ENCODE assay signal across 19 cellular contexts in genomic region chr6:131004387-131004755, GRCh38. TPM values are rescaled to one million over a fixed set of nuclear protein-coding genes. Genes with fewer than 3 reads are reported as not detected.
DNase-seq lines count a peak whose midpoint lies in the region; ATAC-seq and TF ChIP-seq lines count a peak whose summit lies in the region.
"Had no signal": no experiment of that assay in that cellular context is flagged by ENCODE, and none has a peak within 500 bp of the region (broad histone marks: within the 10 kb centered on the region; RNA-seq: fewer than 3 reads in every experiment).

No MANE protein-coding gene starts in this region.

- intact Hi-C loops in left ventricle myocardium inferior (cut with micrococcal nuclease): no loop called here
- intact Hi-C loops in cardiac septum (cut with DNase I): no loop called here
- intact Hi-C loops in posterior vena cava (cut with DNase I): no loop called here
- intact Hi-C loops in Right ventricle myocardium inferior (cut with DNase I): loop anchor here (5.0 kb wide), 2 partner anchors 37 to 58 kb away; partner anchors contain the start of gene EPB41L2

- no peak overlapping the region for H2BK120ac ChIP-seq in trophoblast cell (ENCODE audit: insufficient read depth, low read length, poor library complexity)

- WGBS in endodermal cell (ENCODE audit: insufficient coverage in 1 of 2, insufficient read length in 1 of 2), 2 experiments: 87% methylated on average over 1 of the region's 1 CpG; no CpG with 5 or more reads in 1 of the 2 experiments
- no CpG with 5 or more reads among the region's 1 CpG for WGBS in trophoblast cell (ENCODE audit: extremely low coverage, insufficient coverage, insufficient read length)

- H3K4me1 Mint-ChIP-seq in endodermal cell: peaks cover 54% of the 10 kb centered on the region

- H2AK5ac ChIP-seq in trophoblast cell (ENCODE audit: low read length): no peak overlapping the region

- peak overlapping the region; percentile 64 for H3K27ac ChIP-seq in left ventricle myocardium inferior (replicated peaks)
- H3K27ac ChIP-seq in endodermal cell (ENCODE audit: low read depth, low read length): no peak overlapping the region
- H3K27ac ChIP-seq in trophoblast cell (ENCODE audit: low read depth, low read length): no peak overlapping the region
- H3K27ac ChIP-seq: HL-60 had no signal

- no peak overlapping the region for H3K14ac ChIP-seq in trophoblast cell (ENCODE audit: low read length)

- H4K8ac ChIP-seq in trophoblast cell (ENCODE audit: low read depth, low read length): peak overlapping the region; percentile 23

- H3K27me3 Mint-ChIP-seq in endodermal cell (ENCODE audit: insufficient read depth): no peaks in the 10 kb centered on the region
- H3K27me3 Mint-ChIP-seq: B cell had no signal

- no peak for DNase-seq in left ventricle myocardium inferior
- no peak for DNase-seq in cardiac septum (ENCODE audit: low spot score)
- DNase-seq in endodermal cell: no peak
- DNase-seq in trophoblast cell: no peak
- DNase-seq in posterior vena cava (ENCODE audit: low spot score): no peak
- no peak for DNase-seq in Right ventricle myocardium inferior (ENCODE audit: missing footprints)
- no peak for DNase-seq in NCI-H1417 treated with DMSO at 0.1 percent for 48 hours (lab: John Stamatoyannopoulos, UW)
- DNase-seq in SHP77 (lab: John Stamatoyannopoulos, UW): no peak
- DNase-seq: CD4-positive, CD25-positive, alpha-beta regulatory T cell; DMS153; GDM1; Karpas-422; NCI-H1436 treated with DMSO at 0.1 percent for 48 hours; NCI-H2029; NCI-H69; SHP77 treated with DMSO at 0.1 percent for 48 hours had no signal

- H3K23ac ChIP-seq in trophoblast cell (ENCODE audit: low read length): no peak overlapping the region

- peaks cover 52% of the 10 kb centered on the region for H3K4me1 ChIP-seq in left ventricle myocardium inferior
- H3K4me1 ChIP-seq in endodermal cell (ENCODE audit: control insufficient read depth, insufficient read depth, low read length): peaks cover 11% of the 10 kb centered on the region
- H3K4me1 ChIP-seq in trophoblast cell (ENCODE audit: control insufficient read depth in 1 of 2, insufficient read depth in 2 of 2, low read length in 2 of 2): peaks cover 3 to 14% of the 10 kb centered on the region in 2 experiments
- H3K4me1 ChIP-seq: HAP-1 had no signal

- peaks cover 36% of the 10 kb centered on the region for H3K9me3 Mint-ChIP-seq in endodermal cell

- peaks cover 33% of the 10 kb centered on the region for H3K36me3 Mint-ChIP-seq in endodermal cell (ENCODE audit: low read depth)

- H3K18ac ChIP-seq in trophoblast cell (ENCODE audit: low read length): no peak overlapping the region

- H3K9me3 ChIP-seq in left ventricle myocardium inferior (replicated peaks) (peaks cover 19% of the 10 kb centered on the region), endodermal cell (ENCODE audit: control insufficient read depth, low read length) (peaks cover 31% of the 10 kb centered on the region), trophoblast cell (ENCODE audit: insufficient read depth, low read depth, low read length) (peaks cover 8% of the 10 kb centered on the region)

- no peak overlapping the region for H3K4me3 Mint-ChIP-seq in endodermal cell
- H3K4me3 Mint-ChIP-seq: B cell; CD4-positive, CD25-positive, alpha-beta regulatory T cell had no signal

- no peak overlapping the region for H4K91ac ChIP-seq in trophoblast cell (ENCODE audit: low read depth, low read length)

- no peak overlapping the region for H4K12ac ChIP-seq in trophoblast cell (ENCODE audit: low read depth, low read length)

- no peak overlapping the region for H3K9ac ChIP-seq in endodermal cell (ENCODE audit: extremely low read depth, low read length, poor library complexity, severe bottlenecking)
- peak overlapping the region; percentile 18 for H3K9ac ChIP-seq in trophoblast cell (ENCODE audit: low read length)

- H3K27me3 ChIP-seq in left ventricle myocardium inferior (ENCODE audit: low read depth): no peaks in the 10 kb centered on the region
- no peaks in the 10 kb centered on the region for H3K27me3 ChIP-seq in endodermal cell (ENCODE audit: control insufficient read depth, insufficient read depth, low read length, poor library complexity, severe bottlenecking)
- H3K27me3 ChIP-seq in trophoblast cell (ENCODE audit: insufficient read depth, low read length): no peaks in the 10 kb centered on the region

- no peak overlapping the region for H3K4ac ChIP-seq in trophoblast cell (ENCODE audit: low read depth, low read length)

- no peak overlapping the region for H2BK5ac ChIP-seq in trophoblast cell (ENCODE audit: low read depth, low read length, poor library complexity)

- TF ChIP-seq CTCF in left ventricle myocardium inferior (IDR thresholded peaks at IDR 0.05; ENCODE audit: borderline replicate concordance) (no peak), endodermal cell (conservative IDR thresholded peaks at IDR 0.05) (no peak)

- ATAC-seq in Right ventricle myocardium inferior: no peak

- peaks cover 4% of the 10 kb centered on the region for H3K79me1 ChIP-seq in trophoblast cell (ENCODE audit: low read length)

- H3K27ac Mint-ChIP-seq in endodermal cell: peak overlapping the region; percentile 28
- H3K27ac Mint-ChIP-seq: B cell; CD4-positive, CD25-positive, alpha-beta regulatory T cell had no signal

- no peak overlapping the region for H3K4me2 ChIP-seq in trophoblast cell (ENCODE audit: low read length)

- H2BK12ac ChIP-seq in trophoblast cell (ENCODE audit: low read length): no peak overlapping the region

- H3K36me3 ChIP-seq in left ventricle myocardium inferior (peaks cover 12% of the 10 kb centered on the region), endodermal cell (ENCODE audit: control insufficient read depth, insufficient read depth, low read length) (peaks cover 12% of the 10 kb centered on the region), trophoblast cell (ENCODE audit: control insufficient read depth in 1 of 2, insufficient read depth in 2 of 2, low read length in 2 of 2) (no peaks in the 10 kb centered on the region)
- H3K36me3 ChIP-seq: HAP-1 had no signal

- no peaks in the 10 kb centered on the region for H3K79me2 ChIP-seq in trophoblast cell (ENCODE audit: control insufficient read depth, insufficient read depth, low read length, poor library complexity)

- H3K4me3 ChIP-seq in left ventricle myocardium inferior (no peak overlapping the region), endodermal cell (ENCODE audit: low read length) (no peak overlapping the region), trophoblast cell (ENCODE audit: low read depth, low read length) (no peak overlapping the region)
- H3K4me3 ChIP-seq: HAP-1 had no signal

- no peak overlapping the region for H2AFZ ChIP-seq in trophoblast cell (ENCODE audit: insufficient read depth, low read length, poor library complexity)

RNA-seq across cellular contexts. Expression of gene EPB41L2, which starts 58.7 kb away (rescaled TPM):
- 70.8 TPM for total RNA-seq in left ventricle myocardium inferior
- total RNA-seq in cardiac septum: 54.1 TPM
- 100 to 1,000 TPM; 160 to 189 TPM for total RNA-seq in endodermal cell
- 62.9 TPM for polyA plus RNA-seq in endodermal cell (2013, experiment 1 of 2)
- polyA plus RNA-seq in endodermal cell (2013, experiment 2 of 2): 65.7 TPM
- polyA plus RNA-seq in trophoblast cell (2013): 35.0 and 39.1 TPM in 2 replicates
- 100 to 1,000 TPM; 143 to 193 TPM for total RNA-seq in posterior vena cava
- total RNA-seq in Right ventricle myocardium inferior: 97.2 TPM
